ENCODE assay signal across 2 cellular contexts in the genomic region with DNA sequence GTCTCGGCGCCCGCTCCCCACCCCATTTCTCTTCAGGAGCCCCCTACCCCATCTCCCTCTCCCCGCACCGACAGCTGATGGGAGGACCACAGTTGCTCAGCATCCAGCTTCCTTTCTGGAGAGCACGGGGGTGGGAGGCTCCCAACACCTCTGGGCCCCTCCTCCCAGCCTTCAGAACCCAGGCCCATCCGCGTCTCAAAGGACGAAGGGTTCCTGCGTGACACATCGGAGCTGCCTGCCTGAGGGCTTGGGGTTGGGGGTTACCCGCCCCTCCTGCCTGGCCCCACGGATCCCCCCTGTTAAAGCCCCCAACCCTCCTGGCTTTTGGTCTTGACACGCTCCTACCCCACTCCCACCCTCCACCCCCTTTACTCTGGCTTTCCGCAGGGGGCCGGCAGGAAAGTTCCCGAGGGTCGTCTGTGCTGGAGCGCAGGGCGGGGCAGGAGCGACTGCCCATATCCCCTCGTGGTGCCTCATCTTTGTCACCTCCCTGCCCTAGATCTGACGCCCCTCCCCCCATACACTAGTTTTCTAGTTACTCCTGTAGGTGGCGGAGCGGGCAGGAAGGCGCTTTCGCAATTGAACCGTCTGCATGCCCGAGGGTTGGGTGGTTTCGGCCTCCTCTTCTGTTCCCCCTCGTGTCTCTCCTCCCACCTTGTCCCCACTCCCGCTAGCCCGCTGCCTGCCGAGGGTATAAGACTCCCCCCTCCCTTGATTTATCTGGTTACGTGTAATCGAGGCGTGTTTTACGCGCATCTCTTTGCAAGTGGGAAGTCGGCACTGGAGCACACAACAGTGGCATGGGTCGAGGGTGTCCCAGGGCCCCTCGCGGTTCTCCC.
TF ChIP-seq lines count a peak whose summit lies in the region.

No MANE protein-coding gene starts in this region.

TF ChIP-seq in HEK293, 187 proteins besides CTCF, POLR2A, EP300 and RAD21:
- TF ChIP-seq, protein P1, sequence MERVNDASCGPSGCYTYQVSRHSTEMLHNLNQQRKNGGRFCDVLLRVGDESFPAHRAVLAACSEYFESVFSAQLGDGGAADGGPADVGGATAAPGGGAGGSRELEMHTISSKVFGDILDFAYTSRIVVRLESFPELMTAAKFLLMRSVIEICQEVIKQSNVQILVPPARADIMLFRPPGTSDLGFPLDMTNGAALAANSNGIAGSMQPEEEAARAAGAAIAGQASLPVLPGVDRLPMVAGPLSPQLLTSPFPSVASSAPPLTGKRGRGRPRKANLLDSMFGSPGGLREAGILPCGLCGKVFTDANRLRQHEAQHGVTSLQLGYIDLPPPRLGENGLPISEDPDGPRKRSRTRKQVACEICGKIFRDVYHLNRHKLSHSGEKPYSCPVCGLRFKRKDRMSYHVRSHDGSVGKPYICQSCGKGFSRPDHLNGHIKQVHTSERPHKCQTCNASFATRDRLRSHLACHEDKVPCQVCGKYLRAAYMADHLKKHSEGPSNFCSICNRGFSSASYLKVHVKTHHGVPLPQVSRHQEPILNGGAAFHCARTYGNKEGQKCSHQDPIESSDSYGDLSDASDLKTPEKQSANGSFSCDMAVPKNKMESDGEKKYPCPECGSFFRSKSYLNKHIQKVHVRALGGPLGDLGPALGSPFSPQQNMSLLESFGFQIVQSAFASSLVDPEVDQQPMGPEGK (tag by site-specific recombination; IDR thresholded peaks at IDR 0.05), result 0 out of 2 replicates have a peak, but pooled peaks have one; percentile 8
- 0 out of 2 replicates have a peak, but pooled peaks have one; percentile 15 for TF ChIP-seq SP7 (tag by site-specific recombination; IDR thresholded peaks at IDR 0.05)
- TF ChIP-seq SP3 (tag by site-specific recombination; IDR thresholded peaks at IDR 0.05), result 0 out of 2 replicates have a peak, but pooled peaks have one; percentile 0
- no peak for TF ChIP-seq ZNF561 (tag by site-specific recombination; IDR thresholded peaks at IDR 0.05; ENCODE audit: borderline replicate concordance)
- TF ChIP-seq ZNF341 (tag by site-specific recombination; IDR thresholded peaks at IDR 0.05; ENCODE audit: low read depth), result peak; percentile 43
- no peak for TF ChIP-seq ZNF626 (tag by site-specific recombination; IDR thresholded peaks at IDR 0.05)
- TF ChIP-seq SP2 (tag by site-specific recombination; IDR thresholded peaks at IDR 0.05), result peak; percentile 27; the same call in 1 of the 2 replicates
- TF ChIP-seq, protein P2, sequence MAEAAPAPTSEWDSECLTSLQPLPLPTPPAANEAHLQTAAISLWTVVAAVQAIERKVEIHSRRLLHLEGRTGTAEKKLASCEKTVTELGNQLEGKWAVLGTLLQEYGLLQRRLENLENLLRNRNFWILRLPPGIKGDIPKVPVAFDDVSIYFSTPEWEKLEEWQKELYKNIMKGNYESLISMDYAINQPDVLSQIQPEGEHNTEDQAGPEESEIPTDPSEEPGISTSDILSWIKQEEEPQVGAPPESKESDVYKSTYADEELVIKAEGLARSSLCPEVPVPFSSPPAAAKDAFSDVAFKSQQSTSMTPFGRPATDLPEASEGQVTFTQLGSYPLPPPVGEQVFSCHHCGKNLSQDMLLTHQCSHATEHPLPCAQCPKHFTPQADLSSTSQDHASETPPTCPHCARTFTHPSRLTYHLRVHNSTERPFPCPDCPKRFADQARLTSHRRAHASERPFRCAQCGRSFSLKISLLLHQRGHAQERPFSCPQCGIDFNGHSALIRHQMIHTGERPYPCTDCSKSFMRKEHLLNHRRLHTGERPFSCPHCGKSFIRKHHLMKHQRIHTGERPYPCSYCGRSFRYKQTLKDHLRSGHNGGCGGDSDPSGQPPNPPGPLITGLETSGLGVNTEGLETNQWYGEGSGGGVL (tag by site-specific recombination; IDR thresholded peaks at IDR 0.05), result 0 out of 2 replicates have a peak, but pooled peaks have one; percentile 17

TF ChIP-seq in PFSK-1, 5 proteins besides CTCF, POLR2A, EP300 and RAD21 (continued from another document):
- TF ChIP-seq, protein P3, sequence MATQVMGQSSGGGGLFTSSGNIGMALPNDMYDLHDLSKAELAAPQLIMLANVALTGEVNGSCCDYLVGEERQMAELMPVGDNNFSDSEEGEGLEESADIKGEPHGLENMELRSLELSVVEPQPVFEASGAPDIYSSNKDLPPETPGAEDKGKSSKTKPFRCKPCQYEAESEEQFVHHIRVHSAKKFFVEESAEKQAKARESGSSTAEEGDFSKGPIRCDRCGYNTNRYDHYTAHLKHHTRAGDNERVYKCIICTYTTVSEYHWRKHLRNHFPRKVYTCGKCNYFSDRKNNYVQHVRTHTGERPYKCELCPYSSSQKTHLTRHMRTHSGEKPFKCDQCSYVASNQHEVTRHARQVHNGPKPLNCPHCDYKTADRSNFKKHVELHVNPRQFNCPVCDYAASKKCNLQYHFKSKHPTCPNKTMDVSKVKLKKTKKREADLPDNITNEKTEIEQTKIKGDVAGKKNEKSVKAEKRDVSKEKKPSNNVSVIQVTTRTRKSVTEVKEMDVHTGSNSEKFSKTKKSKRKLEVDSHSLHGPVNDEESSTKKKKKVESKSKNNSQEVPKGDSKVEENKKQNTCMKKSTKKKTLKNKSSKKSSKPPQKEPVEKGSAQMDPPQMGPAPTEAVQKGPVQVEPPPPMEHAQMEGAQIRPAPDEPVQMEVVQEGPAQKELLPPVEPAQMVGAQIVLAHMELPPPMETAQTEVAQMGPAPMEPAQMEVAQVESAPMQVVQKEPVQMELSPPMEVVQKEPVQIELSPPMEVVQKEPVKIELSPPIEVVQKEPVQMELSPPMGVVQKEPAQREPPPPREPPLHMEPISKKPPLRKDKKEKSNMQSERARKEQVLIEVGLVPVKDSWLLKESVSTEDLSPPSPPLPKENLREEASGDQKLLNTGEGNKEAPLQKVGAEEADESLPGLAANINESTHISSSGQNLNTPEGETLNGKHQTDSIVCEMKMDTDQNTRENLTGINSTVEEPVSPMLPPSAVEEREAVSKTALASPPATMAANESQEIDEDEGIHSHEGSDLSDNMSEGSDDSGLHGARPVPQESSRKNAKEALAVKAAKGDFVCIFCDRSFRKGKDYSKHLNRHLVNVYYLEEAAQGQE (IDR thresholded peaks at IDR 0.05; ENCODE audit: insufficient read depth in 1 of 2, low read depth in 2 of 2, low read length in 2 of 2), result no peak
- TF ChIP-seq TAF1 (IDR thresholded peaks at IDR 0.05; ENCODE audit: borderline replicate concordance, insufficient read depth, low read length), result no peak
